1 cellular context compared by ENCODE assay signal in the genomic region with DNA sequence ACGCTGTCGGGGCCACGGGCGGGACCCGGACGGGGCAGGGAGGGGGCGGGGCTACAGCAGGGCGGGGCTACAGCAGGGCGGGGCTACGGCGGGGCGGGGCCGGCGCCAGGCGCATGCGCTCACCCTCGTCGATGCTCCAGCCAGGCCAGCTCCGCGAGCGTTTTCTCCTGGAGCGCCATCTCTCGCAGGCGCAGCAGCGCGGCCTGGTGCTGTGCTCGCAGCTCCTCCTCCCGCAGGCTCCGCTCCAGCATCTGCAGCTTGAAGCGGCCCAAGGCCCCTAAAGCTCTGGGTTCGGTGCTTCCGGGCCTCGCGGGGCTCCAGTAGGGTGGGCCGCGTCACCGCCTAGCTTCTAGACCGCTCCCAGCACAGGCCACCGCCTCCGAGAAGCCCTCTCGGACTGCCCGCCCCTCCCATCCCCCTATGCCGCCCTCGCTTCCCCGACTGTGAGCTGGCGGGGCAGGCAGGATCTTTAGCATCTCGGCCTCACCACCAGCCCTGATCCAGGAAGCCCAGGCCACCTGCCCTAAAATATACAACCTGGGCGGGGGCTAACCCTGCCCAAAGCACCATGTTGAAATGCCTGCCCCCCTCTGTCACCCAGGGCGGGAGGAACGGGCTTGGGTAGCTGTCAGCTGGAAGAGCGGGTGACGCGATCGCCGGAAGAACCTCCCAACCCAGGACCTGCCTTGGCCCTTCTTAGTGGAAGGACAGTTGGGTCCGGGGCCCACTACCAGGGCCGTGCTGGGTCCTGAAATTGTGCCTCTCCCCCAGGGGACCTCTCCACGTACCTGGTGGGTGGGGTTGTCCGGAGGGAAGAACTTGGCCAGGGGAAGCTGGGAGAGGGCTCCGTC.
TF ChIP-seq lines count a peak whose summit lies in the region.

No MANE protein-coding gene starts in this region.

TF ChIP-seq in K562, 482 proteins besides CTCF, POLR2A, EP300 and RAD21 (continued from another document):
- TF ChIP-seq HDAC2 (IDR thresholded peaks at IDR 0.05) (peak; percentile 68), KAT7 (CRISPR knock-in tag; IDR thresholded peaks at IDR 0.05; ENCODE audit: borderline replicate concordance) (no peak), ESRRB (CRISPR knock-in tag; IDR thresholded peaks at IDR 0.05; ENCODE audit: borderline replicate concordance) (no peak), PRPF4 (IDR thresholded peaks at IDR 0.05; ENCODE audit: insufficient read depth, low read depth, low read length, poor library complexity, severe bottlenecking) (no peak), FOXA3 (CRISPR knock-in tag; conservative IDR thresholded peaks at IDR 0.05 in 1 of 2, IDR thresholded peaks at IDR 0.05 in 1 of 2) (0 out of 4 replicates have a peak, but pooled peaks of 1 of the 2 experiments have one; percentile 22), CREM (IDR thresholded peaks at IDR 0.05; ENCODE audit: low read depth) (no peak), ZNF121 (CRISPR knock-in tag; conservative IDR thresholded peaks at IDR 0.05) (no peak), NFRKB (IDR thresholded peaks at IDR 0.05; ENCODE audit: low read depth) (no peak), JUN (IDR thresholded peaks at IDR 0.05; ENCODE audit: borderline replicate concordance, low read depth, low read length) (no peak), JUN (CRISPR knock-in tag; IDR thresholded peaks at IDR 0.05; ENCODE audit: borderline replicate concordance) (no peak), ZFX (CRISPR knock-in tag; IDR thresholded peaks at IDR 0.05) (no peak), PCBP1 (IDR thresholded peaks at IDR 0.05; ENCODE audit: low read depth, low read length, poor library complexity, severe bottlenecking) (peak; percentile 91), KDM1A (IDR thresholded peaks at IDR 0.05) (peak; percentile 52 to 88), ILK (tag; IDR thresholded peaks at IDR 0.05; ENCODE audit: borderline replicate concordance, low read depth) (no peak), EGR1 (conservative IDR thresholded peaks at IDR 0.05) (0 out of 2 replicates have a peak, but pooled peaks have one; percentile 17), TCF7 (IDR thresholded peaks at IDR 0.05; ENCODE audit: borderline replicate concordance) (no peak), ZNF436 (CRISPR knock-in tag; IDR thresholded peaks at IDR 0.05) (peak; percentile 86), L3MBTL2 (IDR thresholded peaks at IDR 0.05) (no peak), GABPA (tag; conservative IDR thresholded peaks at IDR 0.05; ENCODE audit: low read depth) (no peak), HSF4 (CRISPR knock-in tag; IDR thresholded peaks at IDR 0.05; ENCODE audit: borderline replicate concordance) (no peak), ZNF75A (CRISPR knock-in tag; IDR thresholded peaks at IDR 0.05) (no peak)
- TF ChIP-seq, protein P1, sequence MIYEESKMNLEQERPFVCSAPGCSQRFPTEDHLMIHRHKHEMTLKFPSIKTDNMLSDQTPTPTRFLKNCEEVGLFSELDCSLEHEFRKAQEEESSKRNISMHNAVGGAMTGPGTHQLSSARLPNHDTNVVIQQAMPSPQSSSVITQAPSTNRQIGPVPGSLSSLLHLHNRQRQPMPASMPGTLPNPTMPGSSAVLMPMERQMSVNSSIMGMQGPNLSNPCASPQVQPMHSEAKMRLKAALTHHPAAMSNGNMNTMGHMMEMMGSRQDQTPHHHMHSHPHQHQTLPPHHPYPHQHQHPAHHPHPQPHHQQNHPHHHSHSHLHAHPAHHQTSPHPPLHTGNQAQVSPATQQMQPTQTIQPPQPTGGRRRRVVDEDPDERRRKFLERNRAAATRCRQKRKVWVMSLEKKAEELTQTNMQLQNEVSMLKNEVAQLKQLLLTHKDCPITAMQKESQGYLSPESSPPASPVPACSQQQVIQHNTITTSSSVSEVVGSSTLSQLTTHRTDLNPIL (CRISPR knock-in tag; IDR thresholded peaks at IDR 0.05): no peak
- TF ChIP-seq, protein P2, sequence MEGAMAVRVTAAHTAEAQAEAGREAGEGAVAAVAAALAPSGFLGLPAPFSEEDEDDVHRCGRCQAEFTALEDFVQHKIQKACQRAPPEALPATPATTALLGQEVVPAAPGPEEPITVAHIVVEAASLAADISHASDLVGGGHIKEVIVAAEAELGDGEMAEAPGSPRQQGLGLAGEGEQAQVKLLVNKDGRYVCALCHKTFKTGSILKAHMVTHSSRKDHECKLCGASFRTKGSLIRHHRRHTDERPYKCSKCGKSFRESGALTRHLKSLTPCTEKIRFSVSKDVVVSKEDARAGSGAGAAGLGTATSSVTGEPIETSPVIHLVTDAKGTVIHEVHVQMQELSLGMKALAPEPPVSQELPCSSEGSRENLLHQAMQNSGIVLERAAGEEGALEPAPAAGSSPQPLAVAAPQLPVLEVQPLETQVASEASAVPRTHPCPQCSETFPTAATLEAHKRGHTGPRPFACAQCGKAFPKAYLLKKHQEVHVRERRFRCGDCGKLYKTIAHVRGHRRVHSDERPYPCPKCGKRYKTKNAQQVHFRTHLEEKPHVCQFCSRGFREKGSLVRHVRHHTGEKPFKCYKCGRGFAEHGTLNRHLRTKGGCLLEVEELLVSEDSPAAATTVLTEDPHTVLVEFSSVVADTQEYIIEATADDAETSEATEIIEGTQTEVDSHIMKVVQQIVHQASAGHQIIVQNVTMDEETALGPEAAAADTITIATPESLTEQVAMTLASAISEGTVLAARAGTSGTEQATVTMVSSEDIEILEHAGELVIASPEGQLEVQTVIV (CRISPR knock-in tag; IDR thresholded peaks at IDR 0.05; ENCODE audit: borderline replicate concordance): no peak
- TF ChIP-seq, protein P3, sequence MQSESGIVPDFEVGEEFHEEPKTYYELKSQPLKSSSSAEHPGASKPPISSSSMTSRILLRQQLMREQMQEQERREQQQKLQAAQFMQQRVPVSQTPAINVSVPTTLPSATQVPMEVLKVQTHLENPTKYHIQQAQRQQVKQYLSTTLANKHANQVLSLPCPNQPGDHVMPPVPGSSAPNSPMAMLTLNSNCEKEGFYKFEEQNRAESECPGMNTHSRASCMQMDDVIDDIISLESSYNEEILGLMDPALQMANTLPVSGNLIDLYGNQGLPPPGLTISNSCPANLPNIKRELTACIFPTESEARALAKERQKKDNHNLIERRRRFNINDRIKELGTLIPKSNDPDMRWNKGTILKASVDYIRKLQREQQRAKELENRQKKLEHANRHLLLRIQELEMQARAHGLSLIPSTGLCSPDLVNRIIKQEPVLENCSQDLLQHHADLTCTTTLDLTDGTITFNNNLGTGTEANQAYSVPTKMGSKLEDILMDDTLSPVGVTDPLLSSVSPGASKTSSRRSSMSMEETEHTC (IDR thresholded peaks at IDR 0.05): no peak
- TF ChIP-seq, protein P4, sequence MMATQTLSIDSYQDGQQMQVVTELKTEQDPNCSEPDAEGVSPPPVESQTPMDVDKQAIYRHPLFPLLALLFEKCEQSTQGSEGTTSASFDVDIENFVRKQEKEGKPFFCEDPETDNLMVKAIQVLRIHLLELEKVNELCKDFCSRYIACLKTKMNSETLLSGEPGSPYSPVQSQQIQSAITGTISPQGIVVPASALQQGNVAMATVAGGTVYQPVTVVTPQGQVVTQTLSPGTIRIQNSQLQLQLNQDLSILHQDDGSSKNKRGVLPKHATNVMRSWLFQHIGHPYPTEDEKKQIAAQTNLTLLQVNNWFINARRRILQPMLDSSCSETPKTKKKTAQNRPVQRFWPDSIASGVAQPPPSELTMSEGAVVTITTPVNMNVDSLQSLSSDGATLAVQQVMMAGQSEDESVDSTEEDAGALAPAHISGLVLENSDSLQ (IDR thresholded peaks at IDR 0.05): no peak
